8 cellular contexts compared by ENCODE assay signal in the genomic region with DNA sequence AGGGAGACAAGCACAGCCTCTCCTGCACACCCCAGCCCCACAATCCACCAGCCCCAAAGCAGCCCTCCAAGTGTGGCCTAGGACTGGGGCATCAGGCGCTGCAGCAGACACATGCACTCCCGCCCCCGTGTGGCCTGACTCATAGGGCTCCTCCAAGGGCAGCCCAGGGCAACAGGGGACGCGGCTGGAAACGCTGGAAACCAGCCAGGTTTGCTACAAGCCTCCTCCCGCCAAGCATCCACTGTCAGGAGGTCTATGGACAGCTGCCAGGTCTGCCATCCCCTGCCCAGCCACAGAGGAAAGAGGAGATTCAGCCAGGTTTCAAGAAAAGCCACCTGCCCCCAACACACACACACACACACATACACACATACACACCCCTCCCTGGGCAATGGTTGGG.
A peak's percentile ranks its signal among the peaks of the same experiment; 100 is the strongest.
DNase-seq lines count a peak whose midpoint lies in the region; ATAC-seq, FAIRE-seq and TF ChIP-seq lines count a peak whose summit lies in the region.

No MANE protein-coding gene starts in this region.

- TF ChIP-seq RAD21 in Ishikawa (IDR thresholded peaks at IDR 0.05; ENCODE audit: low read depth): peak; percentile 52

- TF ChIP-seq CTCF in foreskin fibroblast (IDR thresholded peaks at IDR 0.05; ENCODE audit: low read depth, low read length): no peak

- ATAC-seq in GM18868 (IDR thresholded peaks at IDR 0.05; ENCODE audit: unreplicated experiment) (no peak), GM19035 (IDR thresholded peaks at IDR 0.05; ENCODE audit: unreplicated experiment) (no peak), HG03521 (IDR thresholded peaks at IDR 0.05; ENCODE audit: unreplicated experiment) (no peak)

- peak; percentile 76 for DNase-seq in DMS153 (lab: John Stamatoyannopoulos, UW)
- peak; percentile 89 for DNase-seq in RPMI8226
- DNase-seq in foreskin fibroblast: peak; percentile 13 to 53
- DNase-seq in urothelium cell line (ENCODE audit: low spot score): peak; percentile 90

- no peak overlapping the region for H3K4me3 ChIP-seq in foreskin fibroblast (ENCODE audit: low read depth in 1 of 2, low read length in 2 of 2)

- no peak for TF ChIP-seq EP300 in Ishikawa (IDR thresholded peaks at IDR 0.05; ENCODE audit: borderline replicate concordance)

- no peak for FAIRE-seq in urothelium cell line (lab: Jason Lieb, UNC)

TF ChIP-seq in Ishikawa, 13 proteins besides CTCF, POLR2A, EP300 and RAD21:
- no peak for TF ChIP-seq TCF12 (IDR thresholded peaks at IDR 0.05; ENCODE audit: low read depth)
- peak; percentile 60 for TF ChIP-seq NFIC (IDR thresholded peaks at IDR 0.05)
- TF ChIP-seq FOXM1 (IDR thresholded peaks at IDR 0.05; ENCODE audit: borderline replicate concordance, low read depth): no peak
- 0 out of 2 replicates have a peak, but pooled peaks have one; percentile 24 for TF ChIP-seq EGR1 (IDR thresholded peaks at IDR 0.05)

Comparison
In these comparisons a context has a peak if more than half of its experiments do, and no peak if none do; other contexts are left out.
1. DNase-seq: peak in every context shown above with its lines; median percentile 90 in urothelium cell line; 89 in RPMI8226; 76 in DMS153; 33 in foreskin fibroblast.